Comparison of ENCODE assay signal across 8 cellular contexts in the genomic region with DNA sequence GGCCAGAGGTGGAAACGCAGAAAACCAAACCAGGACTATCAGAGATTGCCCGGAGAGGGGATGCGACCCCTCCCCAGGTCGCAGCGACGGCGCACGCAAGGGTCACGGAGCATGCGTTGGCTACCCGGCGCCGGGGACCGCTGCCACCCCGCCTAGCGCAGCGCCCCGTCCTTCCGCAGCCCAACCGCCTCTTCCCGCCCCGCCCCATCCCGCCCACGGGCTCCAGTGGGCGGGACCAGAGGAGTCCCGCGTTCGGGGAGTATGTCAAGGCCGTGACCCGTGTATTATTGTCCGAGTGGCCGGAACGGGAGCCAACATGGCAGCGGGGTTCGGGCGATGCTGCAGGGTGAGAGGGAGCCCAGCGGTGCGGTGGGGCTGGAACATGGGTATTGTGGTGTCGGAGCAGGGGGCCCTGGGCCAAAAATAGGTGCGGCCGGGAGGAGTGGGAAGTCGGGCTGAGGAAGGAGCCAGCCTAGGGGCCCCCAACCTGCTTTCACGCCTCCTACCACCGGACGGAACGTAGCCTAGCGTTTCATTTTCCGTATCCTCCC. TPM values are rescaled to one million over a fixed set of nuclear protein-coding genes. Genes with fewer than 3 reads are reported as not detected.
A peak's percentile ranks its signal among the peaks of the same experiment; 100 is the strongest.
DNase-seq lines count a peak whose midpoint lies in the region; ATAC-seq, FAIRE-seq and TF ChIP-seq lines count a peak whose summit lies in the region.

Gene ACADM (plus strand): TSS at position 238 of the 551 bp plus-strand sequence. CDS start 79 bp downstream, at position 317.

- under 1% methylated on average over 48 of the region's 48 CpGs for WGBS in liver

- DNase-seq in GM19239 (ENCODE audit: insufficient read length, low spot score), result peak; percentile 58
- DNase-seq in NCI-H526 treated with DMSO at 0.1 percent for 48 hours (lab: John Stamatoyannopoulos, UW), result peak; percentile 77
- DNase-seq in activated CD4-positive, alpha-beta T cell treated with anti-CD3 and anti-CD28 coated beads, Interleukin-2, amount 50 U/mL, for 4 hours, result peak; percentile 80 to 81
- DNase-seq in stimulated activated CD4-positive, alpha-beta T cell treated with anti-CD3 and anti-CD28 coated beads, Interleukin-4, amount 100 ng/mL, for 24 hours, result peak; percentile 83

- H3K4me1 Mint-ChIP-seq in dendritic cell treated with granulocyte-macrophage colony-stimulating factor and Interleukin-4, amounts not matched to agents 40 ng/mL and 50 ng/mL, for 4 days (ENCODE audit: low read depth), result peaks cover 23% of the 10 kb centered on the region

- H3K4me3 Mint-ChIP-seq in dendritic cell treated with granulocyte-macrophage colony-stimulating factor and Interleukin-4, amounts not matched to agents 40 ng/mL and 50 ng/mL, for 4 days, result peak within 1 kb of the TSS; percentile 91

- intact Hi-C loops in dendritic cell treated with granulocyte-macrophage colony-stimulating factor and Interleukin-4, amounts not matched to agents 40 ng/mL and 50 ng/mL, for 4 days (cut with micrococcal nuclease), result loop anchor here (1.0 kb wide), 1 partner anchor 62 kb away; the partner anchor contains the start of gene RABGGTB

- no peak for TF ChIP-seq CTCF in liver (IDR thresholded peaks at IDR 0.05; ENCODE audit: low read depth, low read length, missing input control)

- peaks cover 0 to 21% (median 7%) of the 10 kb centered on the region in 11 experiments; a peak in 8 of 22 replicates for H4K20me1 ChIP-seq in BLaER1 treated with 17β-estradiol and CSF1 and Interleukin-3, amounts not matched to agents 10 nM and 100 nM

- peak within 1 kb of the TSS; percentile 86 to 96 (median 95) for H3K9ac ChIP-seq in BLaER1 treated with 17β-estradiol and CSF1 and Interleukin-3, amounts not matched to agents 10 nM and 100 nM
- peak within 1 kb of the TSS; percentile 52 to 98 for H3K9ac ChIP-seq in liver (ENCODE audit: low read depth in 1 of 2, low read length in 2 of 2)

- H3K9me3 ChIP-seq in BLaER1 treated with 17β-estradiol and CSF1 and Interleukin-3, amounts not matched to agents 10 nM and 100 nM (replicated peaks in 1 of 11), result no peaks in the 10 kb centered on the region
- no peaks in the 10 kb centered on the region for H3K9me3 ChIP-seq in liver (ENCODE audit: control insufficient read depth in 4 of 4, low read length in 3 of 4)

- H3K4me3 ChIP-seq in BLaER1 treated with 17β-estradiol and CSF1 and Interleukin-3, amounts not matched to agents 10 nM and 100 nM, result peak within 1 kb of the TSS; percentile 74 to 98 (median 90)
- peak within 1 kb of the TSS; percentile 91 to 99 (median 99) for H3K4me3 ChIP-seq in liver (ENCODE audit: low read depth in 1 of 3, low read length in 3 of 3)

- H3K27me3 ChIP-seq in BLaER1 treated with 17β-estradiol and CSF1 and Interleukin-3, amounts not matched to agents 10 nM and 100 nM, result no peaks in the 10 kb centered on the region
- no peaks in the 10 kb centered on the region for H3K27me3 ChIP-seq in liver (ENCODE audit: control insufficient read depth in 4 of 4, insufficient read depth in 4 of 4, low read length in 3 of 4)

- ATAC-seq in HG03442 (IDR thresholded peaks at IDR 0.05; ENCODE audit: unreplicated experiment), result peak; percentile 83

- H3K36me3 ChIP-seq in BLaER1 treated with 17β-estradiol and CSF1 and Interleukin-3, amounts not matched to agents 10 nM and 100 nM, result peaks cover 0 to 21% (median 4%) of the 10 kb centered on the region in 11 experiments; a peak in 15 of 22 replicates
- no peaks in the 10 kb centered on the region for H3K36me3 ChIP-seq in liver (ENCODE audit: control insufficient read depth in 4 of 4, insufficient read depth in 3 of 4, low read depth in 1 of 4, low read length in 3 of 4)

- peak within 1 kb of the TSS; percentile 88 for H3K27ac Mint-ChIP-seq in dendritic cell treated with granulocyte-macrophage colony-stimulating factor and Interleukin-4, amounts not matched to agents 40 ng/mL and 50 ng/mL, for 4 days

- peak within 1 kb of the TSS; percentile 79 to 98 (median 89) for H3K4me2 ChIP-seq in BLaER1 treated with 17β-estradiol and CSF1 and Interleukin-3, amounts not matched to agents 10 nM and 100 nM

- H3K27me3 Mint-ChIP-seq in dendritic cell treated with granulocyte-macrophage colony-stimulating factor and Interleukin-4, amounts not matched to agents 40 ng/mL and 50 ng/mL, for 4 days, result no peaks in the 10 kb centered on the region

- peak; percentile 97 for FAIRE-seq in GM19239 (lab: Jason Lieb, UNC)

- H3K9me3 Mint-ChIP-seq in dendritic cell treated with granulocyte-macrophage colony-stimulating factor and Interleukin-4, amounts not matched to agents 40 ng/mL and 50 ng/mL, for 4 days, result no peaks in the 10 kb centered on the region

- peaks cover 7% of the 10 kb centered on the region for H3K36me3 Mint-ChIP-seq in dendritic cell treated with granulocyte-macrophage colony-stimulating factor and Interleukin-4, amounts not matched to agents 40 ng/mL and 50 ng/mL, for 4 days (ENCODE audit: low read depth)

- TF ChIP-seq RAD21 in liver (IDR thresholded peaks at IDR 0.05), result no peak

- H3K4me1 ChIP-seq in BLaER1 treated with 17β-estradiol and CSF1 and Interleukin-3, amounts not matched to agents 10 nM and 100 nM, result peaks cover 27 to 39% (median 34%) of the 10 kb centered on the region in 10 experiments
- peaks cover 1 to 34% (median 13%) of the 10 kb centered on the region in 4 donors for H3K4me1 ChIP-seq in liver (ENCODE audit: control insufficient read depth in 4 of 4, insufficient read depth in 4 of 4, low read length in 3 of 4)

- H3K27ac ChIP-seq in BLaER1 treated with 17β-estradiol and CSF1 and Interleukin-3, amounts not matched to agents 10 nM and 100 nM, result peak within 1 kb of the TSS; percentile 87 to 96 (median 95)
- H3K27ac ChIP-seq in liver (ENCODE audit: low read depth in 1 of 2, low read length in 2 of 2), result peak within 1 kb of the TSS; percentile 93 to 94

TF ChIP-seq in liver, 16 proteins besides CTCF, POLR2A, EP300 and RAD21:
- TF ChIP-seq MAX (IDR thresholded peaks at IDR 0.05) (no peak), GABPA (IDR thresholded peaks at IDR 0.05 in 1 of 2, conservative IDR thresholded peaks at IDR 0.05 in 1 of 2) (peak in 1 of 2 donors; percentile 19), HNF4G (IDR thresholded peaks at IDR 0.05) (no peak), FOXA1 (IDR thresholded peaks at IDR 0.05) (no peak), RXRA (IDR thresholded peaks at IDR 0.05) (peak; percentile 37 to 67), JUND (IDR thresholded peaks at IDR 0.05) (no peak), FOXA2 (IDR thresholded peaks at IDR 0.05) (no peak), TAF1 (conservative IDR thresholded peaks at IDR 0.05) (peak; percentile 86), SP1 (IDR thresholded peaks at IDR 0.05) (peak; percentile 66), EGR1 (IDR thresholded peaks at IDR 0.05; ENCODE audit: low read depth in 2 of 2) (peak; percentile 94 to 96), NR2F2 (IDR thresholded peaks at IDR 0.05) (peak; percentile 64), HNF4A (conservative IDR thresholded peaks at IDR 0.05) (no peak), YY1 (IDR thresholded peaks at IDR 0.05) (peak; percentile 91)
- TF ChIP-seq, protein P1, sequence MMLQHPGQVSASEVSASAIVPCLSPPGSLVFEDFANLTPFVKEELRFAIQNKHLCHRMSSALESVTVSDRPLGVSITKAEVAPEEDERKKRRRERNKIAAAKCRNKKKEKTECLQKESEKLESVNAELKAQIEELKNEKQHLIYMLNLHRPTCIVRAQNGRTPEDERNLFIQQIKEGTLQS (IDR thresholded peaks at IDR 0.05), result no peak
- TF ChIP-seq, protein P2, sequence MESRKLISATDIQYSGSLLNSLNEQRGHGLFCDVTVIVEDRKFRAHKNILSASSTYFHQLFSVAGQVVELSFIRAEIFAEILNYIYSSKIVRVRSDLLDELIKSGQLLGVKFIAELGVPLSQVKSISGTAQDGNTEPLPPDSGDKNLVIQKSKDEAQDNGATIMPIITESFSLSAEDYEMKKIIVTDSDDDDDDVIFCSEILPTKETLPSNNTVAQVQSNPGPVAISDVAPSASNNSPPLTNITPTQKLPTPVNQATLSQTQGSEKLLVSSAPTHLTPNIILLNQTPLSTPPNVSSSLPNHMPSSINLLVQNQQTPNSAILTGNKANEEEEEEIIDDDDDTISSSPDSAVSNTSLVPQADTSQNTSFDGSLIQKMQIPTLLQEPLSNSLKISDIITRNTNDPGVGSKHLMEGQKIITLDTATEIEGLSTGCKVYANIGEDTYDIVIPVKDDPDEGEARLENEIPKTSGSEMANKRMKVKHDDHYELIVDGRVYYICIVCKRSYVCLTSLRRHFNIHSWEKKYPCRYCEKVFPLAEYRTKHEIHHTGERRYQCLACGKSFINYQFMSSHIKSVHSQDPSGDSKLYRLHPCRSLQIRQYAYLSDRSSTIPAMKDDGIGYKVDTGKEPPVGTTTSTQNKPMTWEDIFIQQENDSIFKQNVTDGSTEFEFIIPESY (IDR thresholded peaks at IDR 0.05), result no peak
- TF ChIP-seq, protein P3, sequence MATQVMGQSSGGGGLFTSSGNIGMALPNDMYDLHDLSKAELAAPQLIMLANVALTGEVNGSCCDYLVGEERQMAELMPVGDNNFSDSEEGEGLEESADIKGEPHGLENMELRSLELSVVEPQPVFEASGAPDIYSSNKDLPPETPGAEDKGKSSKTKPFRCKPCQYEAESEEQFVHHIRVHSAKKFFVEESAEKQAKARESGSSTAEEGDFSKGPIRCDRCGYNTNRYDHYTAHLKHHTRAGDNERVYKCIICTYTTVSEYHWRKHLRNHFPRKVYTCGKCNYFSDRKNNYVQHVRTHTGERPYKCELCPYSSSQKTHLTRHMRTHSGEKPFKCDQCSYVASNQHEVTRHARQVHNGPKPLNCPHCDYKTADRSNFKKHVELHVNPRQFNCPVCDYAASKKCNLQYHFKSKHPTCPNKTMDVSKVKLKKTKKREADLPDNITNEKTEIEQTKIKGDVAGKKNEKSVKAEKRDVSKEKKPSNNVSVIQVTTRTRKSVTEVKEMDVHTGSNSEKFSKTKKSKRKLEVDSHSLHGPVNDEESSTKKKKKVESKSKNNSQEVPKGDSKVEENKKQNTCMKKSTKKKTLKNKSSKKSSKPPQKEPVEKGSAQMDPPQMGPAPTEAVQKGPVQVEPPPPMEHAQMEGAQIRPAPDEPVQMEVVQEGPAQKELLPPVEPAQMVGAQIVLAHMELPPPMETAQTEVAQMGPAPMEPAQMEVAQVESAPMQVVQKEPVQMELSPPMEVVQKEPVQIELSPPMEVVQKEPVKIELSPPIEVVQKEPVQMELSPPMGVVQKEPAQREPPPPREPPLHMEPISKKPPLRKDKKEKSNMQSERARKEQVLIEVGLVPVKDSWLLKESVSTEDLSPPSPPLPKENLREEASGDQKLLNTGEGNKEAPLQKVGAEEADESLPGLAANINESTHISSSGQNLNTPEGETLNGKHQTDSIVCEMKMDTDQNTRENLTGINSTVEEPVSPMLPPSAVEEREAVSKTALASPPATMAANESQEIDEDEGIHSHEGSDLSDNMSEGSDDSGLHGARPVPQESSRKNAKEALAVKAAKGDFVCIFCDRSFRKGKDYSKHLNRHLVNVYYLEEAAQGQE (IDR thresholded peaks at IDR 0.05), result no peak
TF ChIP-seq in liver: peak in this region for 7.

RNA-seq across cellular contexts. Expression of gene ACADM, which starts in this region (rescaled TPM):
- total RNA-seq in liver, result 100 to 1,000 TPM in 1 of 2 donors, 10 to 100 TPM in 1; 68.3 to 175 TPM
- 100 to 1,000 TPM; 131 to 167 TPM for polyA plus RNA-seq in liver

Comparison
In these comparisons a context has a peak if more than half of its experiments do, and no peak if none do; other contexts are left out.
1. Peak in every context shown above with its lines: DNase-seq, ATAC-seq, H3K4me3 ChIP-seq and H3K27ac ChIP-seq.